In the genomic region with DNA sequence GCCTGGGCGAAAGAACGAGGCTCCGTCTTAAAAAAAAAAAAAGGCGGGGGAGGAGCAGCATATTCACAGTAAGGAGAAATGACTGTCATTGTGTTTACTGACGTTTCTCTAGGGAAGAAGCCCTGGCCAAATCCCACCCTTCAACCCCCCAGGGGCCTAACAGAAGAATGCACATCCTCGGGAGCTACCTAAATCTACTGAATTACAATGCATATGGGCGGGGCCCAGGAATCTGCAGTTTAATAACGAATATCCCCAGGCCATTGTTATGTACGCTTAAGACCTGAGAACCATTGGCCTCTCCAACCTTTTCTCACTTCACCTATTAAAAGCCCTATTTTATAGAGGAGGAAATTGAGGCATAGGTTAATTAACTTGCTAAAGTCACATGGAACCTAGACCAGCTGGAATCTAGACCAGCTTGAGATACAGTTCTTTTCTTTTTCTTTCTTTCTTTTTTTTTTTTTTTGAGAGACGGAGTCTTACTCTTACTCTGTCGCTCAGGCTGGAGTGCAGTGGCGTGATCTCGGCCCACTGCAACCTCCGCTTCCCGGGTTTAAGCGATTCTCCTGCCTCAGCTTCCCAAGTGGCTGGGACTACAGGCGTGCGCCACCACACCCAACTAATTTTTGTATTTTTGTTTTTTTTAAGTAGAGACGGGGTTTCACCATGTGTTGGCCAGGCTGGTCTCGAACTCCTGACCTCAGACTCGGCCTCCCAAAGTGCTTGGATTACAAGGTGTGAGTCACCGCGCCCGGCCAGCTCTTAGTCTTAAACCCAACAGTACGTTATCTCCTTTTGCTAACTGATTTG, we compare ENCODE assay signal across 8 cellular contexts. TPM values are rescaled to one million over a fixed set of nuclear protein-coding genes. Genes with fewer than 3 reads are reported as not detected.
DNase-seq lines count a peak whose midpoint lies in the region; ATAC-seq, FAIRE-seq and TF ChIP-seq lines count a peak whose summit lies in the region.

No MANE protein-coding gene starts in this region.

- H3K4me2 ChIP-seq in GM12878 (ENCODE audit: control insufficient read depth, insufficient read depth): peak overlapping the region; percentile 75

- RAD21 ChIA-PET in GM12878 (lab: Charles Lee; ENCODE audit: unreplicated experiment): interaction anchor here (1.2 kb wide), 1 partner anchor 932 kb away, joined by 4 read pairs; no protein-coding TSS in a partner anchor

- peaks cover 18% of the 10 kb centered on the region for H3K4me1 Mint-ChIP-seq in mesothelial cell of epicardium

- no peaks in the 10 kb centered on the region for H3K4me1 ChIP-seq in right cardiac atrium (ENCODE audit: control insufficient read depth, insufficient read depth, low read length)
- H3K4me1 ChIP-seq in GM12878 (ENCODE audit: control insufficient read depth, insufficient read depth, low read length): no peaks in the 10 kb centered on the region
- peaks cover 11 to 16% (median 14%) of the 10 kb centered on the region in 4 donors for H3K4me1 ChIP-seq in upper lobe of left lung
- H3K4me1 ChIP-seq in upper lobe of right lung: peaks cover 11% of the 10 kb centered on the region

- peak overlapping the region; percentile 85 for H3K4me3 Mint-ChIP-seq in mesothelial cell of epicardium

- H3K9ac ChIP-seq in GM12878 (ENCODE audit: control insufficient read depth, insufficient read depth, low read length): peak overlapping the region; percentile 85; the same call in 1 of the 2 replicates

- TF ChIP-seq CTCF in GM12878 (IDR thresholded peaks at IDR 0.05 in 2 of 3, conservative IDR thresholded peaks at IDR 0.05 in 1 of 3; ENCODE audit: control insufficient read depth in 2 of 3, extremely low read depth in 1 of 3, insufficient read depth in 1 of 3, low read depth in 3 of 3, low read length in 3 of 3) (no peak), mesothelial cell of epicardium (IDR thresholded peaks at IDR 0.05; ENCODE audit: unreplicated experiment) (no peak), upper lobe of left lung (IDR thresholded peaks at IDR 0.05) (no peak), upper lobe of right lung (IDR thresholded peaks at IDR 0.05) (no peak)

- SMC1A ChIA-PET in GM12878 (lab: Charles Lee; ENCODE audit: uncharacterized antibody, unreplicated experiment): no interaction called here

- 85% methylated on average over 25 of the region's 25 CpGs for WGBS in right cardiac atrium
- 92% methylated on average over 23 of the region's 25 CpGs for WGBS in GM12878 (ENCODE audit: insufficient coverage, insufficient replicate concordance, low lambda C conversion rate, missing lambda C conversion rate)
- WGBS in upper lobe of left lung, 2 donors: 88 to 95% methylated on average over 25 of the region's 25 CpGs

- no peak overlapping the region for H3K27ac ChIP-seq in right cardiac atrium (ENCODE audit: low read length)
- peak overlapping the region; percentile 91; the same call in 1 of the 2 replicates for H3K27ac ChIP-seq in GM12878 (ENCODE audit: control insufficient read depth, insufficient read depth)
- peak overlapping the region in 2 of 4 donors; percentile 94 to 98 for H3K27ac ChIP-seq in upper lobe of left lung
- no peak overlapping the region for H3K27ac ChIP-seq in upper lobe of right lung

- DNase-seq in Right ventricle myocardium inferior (ENCODE audit: missing footprints) (peak; percentile 72), right cardiac atrium (no peak), GM12878 (ENCODE audit: low read depth, low spot score) (no peak), mesothelial cell of epicardium (ENCODE audit: low spot score in 2 of 2, unreplicated experiment in 2 of 2) (no peak), upper lobe of left lung (no peak), CD1c-positive myeloid dendritic cell (ENCODE audit: extremely low spot score) (no peak), upper lobe of right lung (no peak)
- no peak for DNase-seq in stimulated activated CD4-positive, alpha-beta T cell treated with anti-CD3 and anti-CD28 coated beads, Interleukin-2, amount 100 ng/mL, for 24 hours

- POLR2A ChIA-PET in GM12878 (lab: Charles Lee): no interaction called here

- H3K79me2 ChIP-seq in GM12878 (ENCODE audit: control insufficient read depth, insufficient read depth, low read length): peaks cover 38% of the 10 kb centered on the region

- H3K27me3 ChIP-seq in right cardiac atrium (ENCODE audit: control insufficient read depth, insufficient read depth) (no peaks in the 10 kb centered on the region), GM12878 (replicated peaks in 1 of 2; ENCODE audit: control insufficient read depth in 2 of 2, insufficient read depth in 2 of 2, low read length in 1 of 2) (no peaks in the 10 kb centered on the region; a peak in 1 of 4 replicates), upper lobe of left lung (no peaks in the 10 kb centered on the region), upper lobe of right lung (no peaks in the 10 kb centered on the region)

- intact Hi-C loops in Right ventricle myocardium inferior (cut with DNase I) (no loop called here), right cardiac atrium (cut with DNase I) (no loop called here), GM12878 (cut with micrococcal nuclease; ENCODE audit: unreplicated experiment) (no loop called here), upper lobe of right lung (cut with DNase I) (no loop called here)

- in situ Hi-C loops in GM12878 (cut with MboI): loop anchor here (25.0 kb wide), 2 partner anchors 122 to 1822 kb away; partner anchors contain the start of genes MMADHC and NMI

- TF ChIP-seq RAD21 in GM12878 (IDR thresholded peaks at IDR 0.05; ENCODE audit: insufficient read depth, low read depth, low read length): no peak

- H3K27ac Mint-ChIP-seq in mesothelial cell of epicardium: peak overlapping the region; percentile 89

- no peaks in the 10 kb centered on the region for H4K20me1 ChIP-seq in GM12878 (ENCODE audit: control insufficient read depth, insufficient read depth)

- no peaks in the 10 kb centered on the region for H3K27me3 Mint-ChIP-seq in mesothelial cell of epicardium (ENCODE audit: low read depth)

- CTCF ChIA-PET in GM12878 (lab: Yijun Ruan, JAX): interaction anchor here (0.6 to 1.8 kb wide), 3 partner anchors 28 to 808 kb away, joined by 3 to 6 read pairs (median 3); no protein-coding TSS in a partner anchor

- H2AFZ ChIP-seq in GM12878 (ENCODE audit: control insufficient read depth, low read depth, low read length): peak overlapping the region; percentile 96

- no TSS peak for BruUV-seq in GM12878 (replicated peaks; lab: Mats Ljungman, UMichigan)

- ATAC-seq in Right ventricle myocardium inferior (no peak), right cardiac atrium (no peak), GM12878 (no peak), upper lobe of left lung (ENCODE audit: low FRiP score in 2 of 2) (no peak), upper lobe of right lung (no peak)

- no peak for FAIRE-seq in GM12878 (lab: Jason Lieb, UNC)

- H3K4me3 ChIP-seq in right cardiac atrium (ENCODE audit: low read length) (no peak overlapping the region), GM12878 (peak overlapping the region; percentile 97), upper lobe of left lung (peak overlapping the region in 3 of 4 donors; percentile 73 to 98 (median 94)), upper lobe of right lung (no peak overlapping the region)

- peaks cover 7% of the 10 kb centered on the region for H3K36me3 Mint-ChIP-seq in mesothelial cell of epicardium

- TF ChIP-seq POLR2A in GM12878 (IDR thresholded peaks at IDR 0.05; ENCODE audit: low read depth, low read length) (no peak), upper lobe of left lung (IDR thresholded peaks at IDR 0.05) (no peak)

- H3K9me3 ChIP-seq in right cardiac atrium (ENCODE audit: control insufficient read depth, low read length) (no peaks in the 10 kb centered on the region), GM12878 (replicated peaks; ENCODE audit: control insufficient read depth, insufficient read depth, low read length) (no peaks in the 10 kb centered on the region), upper lobe of left lung (no peaks in the 10 kb centered on the region), upper lobe of right lung (no peaks in the 10 kb centered on the region)

- peaks cover 0 to 8% of the 10 kb centered on the region in 2 experiments for H3K36me3 ChIP-seq in GM12878 (ENCODE audit: control insufficient read depth in 2 of 2, insufficient read depth in 2 of 2, low read length in 1 of 2)
- peaks cover 0 to 22% (median 3%) of the 10 kb centered on the region in 4 donors for H3K36me3 ChIP-seq in upper lobe of left lung
- peaks cover 25% of the 10 kb centered on the region for H3K36me3 ChIP-seq in upper lobe of right lung

- TF ChIP-seq EP300 in GM12878 (IDR thresholded peaks at IDR 0.05; ENCODE audit: borderline replicate concordance in 1 of 2, control insufficient read depth in 1 of 2, low read depth in 2 of 2, low read length in 2 of 2) (no peak), upper lobe of left lung (IDR thresholded peaks at IDR 0.05) (no peak)

- no peaks in the 10 kb centered on the region for H3K9me3 Mint-ChIP-seq in mesothelial cell of epicardium

RNA-seq across cellular contexts. Expression of gene RIF1, which starts 0.7 kb away (rescaled TPM):
- total RNA-seq in Right ventricle myocardium inferior: 12.7 TPM
- total RNA-seq in right cardiac atrium: 10 to 100 TPM; 15.6 to 18.9 (median 18.2) TPM
- polyA plus RNA-seq in right cardiac atrium: 2.8 TPM
- 193 and 199 TPM in 2 replicates for total RNA-seq in GM12878 (2013; cell fraction: nucleolus; rRNA removed)
- 36.8 and 42.2 TPM in 2 replicates for total RNA-seq in GM12878 (2014; rRNA removed)
- total RNA-seq in GM12878 (2014; rRNA removed; fragmentation: Illumina TruSeq; extraction: Trizol): 63.2 TPM in 2 replicates
- 44.2 and 50.9 TPM in 2 replicates for total RNA-seq in GM12878 (2021)
- 4.3 TPM for polyA plus RNA-seq in GM12878 (2011; ENCODE audit: low read depth)
- polyA plus RNA-seq in GM12878 (2011; rRNA removed): 23.9 and 38.8 TPM in 2 replicates
- polyA plus RNA-seq in GM12878 (2011; cell fraction: cytosol; rRNA removed): 7.2 and 9.1 TPM in 2 replicates
- polyA plus RNA-seq in GM12878 (2011; cell fraction: nucleus; rRNA removed): 24.6 and 26.1 TPM in 2 replicates
- 7.5 and 11.5 TPM in 2 replicates for polyA plus RNA-seq in GM12878 (2012)
- 32.0 and 40.5 TPM in 2 replicates for polyA plus RNA-seq in GM12878 (2014; fragmentation: Illumina TruSeq; extraction: Trizol)
- polyA plus RNA-seq in GM12878 (2014; fragmentation: Nextera tagmentation; extraction: Ambion mirVana): 1 to 10 TPM; 6.3 to 9.7 TPM
- polyA plus RNA-seq in GM12878 (2014; rRNA removed): 11.7 and 11.8 TPM in 2 replicates
- polyA plus RNA-seq in GM12878 (2016; fragmentation: Nextera tagmentation; extraction: Ambion mirVana): 10 to 100 TPM; 47.7 to 47.8 TPM
- polyA minus RNA-seq in GM12878 (2011; rRNA and poly(A)+ RNA removed): 68.3 and 87.9 TPM in 2 replicates
- 19.4 and 27.8 TPM in 2 replicates for polyA minus RNA-seq in GM12878 (2011; cell fraction: cytosol; rRNA and poly(A)+ RNA removed)
- 41.8 and 68.4 TPM in 2 replicates for polyA minus RNA-seq in GM12878 (2011; cell fraction: nucleus; rRNA and poly(A)+ RNA removed)
- total RNA-seq in mesothelial cell of epicardium: 54.3 to 59.1 TPM (median 55.0 TPM) in 3 replicates
- total RNA-seq in upper lobe of left lung: 10 to 100 TPM; 14.1 to 51.7 (median 29.2) TPM
- total RNA-seq in upper lobe of right lung: 36.4 TPM

RNA-seq across cellular contexts. Expression of gene TNFAIP6, which starts 51.6 kb away (rescaled TPM):
- total RNA-seq in Right ventricle myocardium inferior: 2.9 TPM
- 1 to 10 TPM in 3 of 4 donors, under 1 TPM in 1; 0.57 to 4.0 (median 2.3) TPM for total RNA-seq in right cardiac atrium
- 3.1 TPM for polyA plus RNA-seq in right cardiac atrium
- total RNA-seq in GM12878 (2013; cell fraction: nucleolus; rRNA removed): 2.0 and 2.9 TPM in 2 replicates
- 0.68 and 1.7 TPM in 2 replicates for total RNA-seq in GM12878 (2014; rRNA removed)
- 1.0 and 2.5 TPM in 2 replicates for total RNA-seq in GM12878 (2014; rRNA removed; fragmentation: Illumina TruSeq; extraction: Trizol)
- 0.82 and 1.3 TPM in 2 replicates for total RNA-seq in GM12878 (2021)
- polyA plus RNA-seq in GM12878 (2011; ENCODE audit: low read depth): not detected
- 5.7 and 7.6 TPM in 2 replicates for polyA plus RNA-seq in GM12878 (2011; rRNA removed)
- 1.1 and 1.9 TPM in 2 replicates for polyA plus RNA-seq in GM12878 (2011; cell fraction: cytosol; rRNA removed)
- polyA plus RNA-seq in GM12878 (2011; cell fraction: nucleus; rRNA removed): 1.1 and 1.4 TPM in 2 replicates
- 0.25 and 0.57 TPM in 2 replicates for polyA plus RNA-seq in GM12878 (2012)
- polyA plus RNA-seq in GM12878 (2014; fragmentation: Illumina TruSeq; extraction: Trizol): 1.3 and 1.6 TPM in 2 replicates
- 1 to 10 TPM; 2.9 to 4.1 TPM for polyA plus RNA-seq in GM12878 (2014; fragmentation: Nextera tagmentation; extraction: Ambion mirVana)
- polyA plus RNA-seq in GM12878 (2014; rRNA removed): 0.85 and 1.2 TPM in 2 replicates
- 1 to 10 TPM; 1.2 to 1.3 TPM for polyA plus RNA-seq in GM12878 (2016; fragmentation: Nextera tagmentation; extraction: Ambion mirVana)
- polyA minus RNA-seq in GM12878 (2011; rRNA and poly(A)+ RNA removed): 1.3 and 2.0 TPM in 2 replicates
- 0.83 TPM in 1 of 2 replicates, not detected in the other for polyA minus RNA-seq in GM12878 (2011; cell fraction: cytosol; rRNA and poly(A)+ RNA removed)
- 0.36 and 0.77 TPM in 2 replicates for polyA minus RNA-seq in GM12878 (2011; cell fraction: nucleus; rRNA and poly(A)+ RNA removed)
- 0.93 to 1.7 TPM (median 1.2 TPM) in 3 replicates for total RNA-seq in mesothelial cell of epicardium
- total RNA-seq in upper lobe of left lung: 1 to 10 TPM in 5 of 6 donors, under 1 TPM in 1; 0.78 to 8.1 (median 2.2) TPM
- total RNA-seq in upper lobe of right lung: 3.0 TPM

Comparison
In these comparisons a context has a peak if more than half of its experiments do, and no peak if none do; other contexts are left out.
1. H3K4me3 ChIP-seq: peak in GM12878 (single experiment) and upper lobe of left lung (3 of 4); none in right cardiac atrium (single experiment) and upper lobe of right lung (single experiment).